ENCODE assay signal across 22 cellular contexts in genomic region chr17:37098910-37099664, GRCh38.
A peak's percentile ranks its signal among the peaks of the same experiment; 100 is the strongest.
DNase-seq lines count a peak whose midpoint lies in the region; ATAC-seq and TF ChIP-seq lines count a peak whose summit lies in the region.
"Had no signal": no experiment of that assay in that cellular context is flagged by ENCODE, and none has a peak within 500 bp of the region (broad histone marks: within the 10 kb centered on the region; RNA-seq: fewer than 3 reads in every experiment).

No MANE protein-coding gene starts in this region.

- no peak overlapping the region for H3K4me2 ChIP-seq in GM23338

- peaks cover 32% of the 10 kb centered on the region for H3K36me3 ChIP-seq in GM23338 (ENCODE audit: insufficient read depth)

- H3K4me1 ChIP-seq in GM23338 (ENCODE audit: insufficient read depth): peaks cover 22% of the 10 kb centered on the region
- H3K4me1 ChIP-seq: left lung had no signal

- peak overlapping the region; percentile 69 for H3K27ac ChIP-seq in GM23338 (ENCODE audit: low read depth)
- H3K27ac ChIP-seq in epithelial cell of prostate: no peak overlapping the region
- H3K27ac ChIP-seq: left lung, sigmoid colon had no signal

- H3K4me3 Mint-ChIP-seq in GM23338 (no peak overlapping the region), osteocyte (ENCODE audit: unreplicated experiment) (no peak overlapping the region)
- H3K4me3 Mint-ChIP-seq: activated naive CD4-positive, alpha-beta T cell treated with anti-CD3 and anti-CD28 coated beads, Interleukin-2, amount 10 ng/mL, durations not matched to agents 7 days and 5 days; stimulated activated naive CD8-positive, alpha-beta T cell treated with anti-CD3 and anti-CD28 coated beads, Interleukin-15, Interleukin-2, amounts not matched to agents 100 ng/mL and 50 ng/mL, for 24 hours; T-cell; type B pancreatic cell had no signal

- H3K4me1 Mint-ChIP-seq in GM23338 (peaks cover 26% of the 10 kb centered on the region), osteocyte (ENCODE audit: unreplicated experiment) (peaks cover 3% of the 10 kb centered on the region)
- H3K4me1 Mint-ChIP-seq: activated naive CD4-positive, alpha-beta T cell treated with anti-CD3 and anti-CD28 coated beads, Interleukin-2, amount 10 ng/mL, durations not matched to agents 7 days and 5 days had no signal

- H3K9me3 Mint-ChIP-seq in GM23338 (no peaks in the 10 kb centered on the region), osteocyte (ENCODE audit: unreplicated experiment) (no peaks in the 10 kb centered on the region)
- H3K9me3 Mint-ChIP-seq: activated naive CD4-positive, alpha-beta T cell treated with anti-CD3 and anti-CD28 coated beads, Interleukin-2, amount 10 ng/mL, durations not matched to agents 7 days and 5 days; stimulated activated naive CD8-positive, alpha-beta T cell treated with anti-CD3 and anti-CD28 coated beads, Interleukin-15, Interleukin-2, amounts not matched to agents 100 ng/mL and 50 ng/mL, for 24 hours; T-cell; type B pancreatic cell had no signal

- no peaks in the 10 kb centered on the region for H4K20me1 ChIP-seq in GM23338 (replicated peaks; ENCODE audit: insufficient read depth)

- no peak overlapping the region for H2AFZ ChIP-seq in GM23338

- H3K27me3 Mint-ChIP-seq in GM23338 (ENCODE audit: insufficient read depth, low read depth, poor library complexity) (peaks cover 2% of the 10 kb centered on the region), osteocyte (ENCODE audit: unreplicated experiment) (no peaks in the 10 kb centered on the region)
- H3K27me3 Mint-ChIP-seq: activated naive CD4-positive, alpha-beta T cell treated with anti-CD3 and anti-CD28 coated beads, Interleukin-2, amount 10 ng/mL, durations not matched to agents 7 days and 5 days; stimulated activated naive CD8-positive, alpha-beta T cell treated with anti-CD3 and anti-CD28 coated beads, Interleukin-15, Interleukin-2, amounts not matched to agents 100 ng/mL and 50 ng/mL, for 24 hours; T-cell; type B pancreatic cell had no signal

- no peak for TF ChIP-seq CTCF in GM23338 (conservative IDR thresholded peaks at IDR 0.05; ENCODE audit: low read depth in 2 of 2)
- no peak for TF ChIP-seq CTCF in osteocyte (IDR thresholded peaks at IDR 0.05)

- H3F3A ChIP-seq in GM23338 (replicated peaks; ENCODE audit: low read depth): no peaks in the 10 kb centered on the region; the same call in 1 of the 2 replicates

- no peaks in the 10 kb centered on the region for H3K27me3 ChIP-seq in GM23338 (ENCODE audit: insufficient read depth)
- H3K27me3 ChIP-seq: left lung, sigmoid colon had no signal

- peaks cover 57% of the 10 kb centered on the region for H3K36me3 Mint-ChIP-seq in GM23338 (ENCODE audit: low read depth)
- peaks cover 23% of the 10 kb centered on the region for H3K36me3 Mint-ChIP-seq in osteocyte (ENCODE audit: unreplicated experiment)

- H3K9me2 ChIP-seq in GM23338 (ENCODE audit: insufficient read depth): no peaks in the 10 kb centered on the region

- no peaks in the 10 kb centered on the region for H3K79me2 ChIP-seq in GM23338 (replicated peaks; ENCODE audit: insufficient read depth)

- H3K27ac Mint-ChIP-seq in GM23338 (peak overlapping the region; percentile 69; the same call in 1 of the 2 replicates), osteocyte (ENCODE audit: unreplicated experiment) (peak overlapping the region; percentile 35)
- H3K27ac Mint-ChIP-seq: activated naive CD4-positive, alpha-beta T cell treated with anti-CD3 and anti-CD28 coated beads, Interleukin-2, amount 10 ng/mL, durations not matched to agents 7 days and 5 days; stimulated activated naive CD8-positive, alpha-beta T cell treated with anti-CD3 and anti-CD28 coated beads, Interleukin-15, Interleukin-2, amounts not matched to agents 100 ng/mL and 50 ng/mL, for 24 hours; T-cell; type B pancreatic cell had no signal

- no peak overlapping the region for H3K4me3 ChIP-seq in GM23338
- H3K4me3 ChIP-seq: left lung, sigmoid colon had no signal

- DNase-seq in GM23338 (ENCODE audit: low spot score) (no peak), M059J (ENCODE audit: low read depth) (peak; percentile 90), epithelial cell of prostate (ENCODE audit: low read depth, low spot score) (peak; percentile 51), osteocyte (ENCODE audit: extremely low spot score, unreplicated experiment) (no peak), dermis blood vessel endothelial cell (no peak), NCI-H1092 (lab: John Stamatoyannopoulos, UW) (no peak)
- DNase-seq: activated CD4-positive, alpha-beta T cell treated with anti-CD3 and anti-CD28 coated beads, Interleukin-2, amount 50 U/mL, for 1 hour; activated naive CD4-positive, alpha-beta T cell treated with anti-CD3 and anti-CD28 coated beads, Interleukin-2, amount 10 ng/mL, durations not matched to agents 7 days and 5 days; activated T-cell treated with anti-CD3 and anti-CD28 coated beads, Interleukin-2, amount 50 U/mL, for 1 hour; AML-193; DMS79 treated with DMSO at 0.1 percent for 48 hours; left lung; NCI-H146; NCI-H2171; NCI-H69; occipital lobe; SHP77; sigmoid colon; T-cell had no signal

- ATAC-seq in GM23338 (peak; percentile 37), GM21367 (IDR thresholded peaks at IDR 0.05; ENCODE audit: unreplicated experiment) (no peak)
- ATAC-seq: left lung, T-cell had no signal

TF ChIP-seq in GM23338, 12 proteins besides CTCF, POLR2A, EP300 and RAD21:
- TF ChIP-seq EZH2phosphoT487 (IDR thresholded peaks at IDR 0.05; ENCODE audit: unreplicated experiment): no peak

Comparison
In these comparisons a context has a peak if more than half of its experiments do, and no peak if none do; other contexts are left out.
1. DNase-seq: peak in M059J (single experiment) and epithelial cell of prostate (single experiment); none in GM23338 (single experiment), osteocyte (single experiment), dermis blood vessel endothelial cell (single experiment) and NCI-H1092 (single experiment).